Comparison of ENCODE assay signal across 20 cellular contexts in genomic region chr2:28637648-28638047, GRCh38.
DNase-seq lines count a peak whose midpoint lies in the region; ATAC-seq and TF ChIP-seq lines count a peak whose summit lies in the region.
"Had no signal": no experiment of that assay in that cellular context is flagged by ENCODE, and none has a peak within 500 bp of the region (broad histone marks: within the 10 kb centered on the region; RNA-seq: fewer than 3 reads in every experiment).

No MANE protein-coding gene starts in this region.

- no peaks in the 10 kb centered on the region for H3K4me1 Mint-ChIP-seq in central memory CD8-positive, alpha-beta T cell
- H3K4me1 Mint-ChIP-seq in nephron progenitor cell = peaks cover 64% of the 10 kb centered on the region

- H3K27me3 Mint-ChIP-seq in central memory CD8-positive, alpha-beta T cell = no peaks in the 10 kb centered on the region
- peaks cover 16% of the 10 kb centered on the region for H3K27me3 Mint-ChIP-seq in nephron progenitor cell (ENCODE audit: low read depth, poor library complexity)
- H3K27me3 Mint-ChIP-seq: T-cell had no signal

- H3K36me3 Mint-ChIP-seq in central memory CD8-positive, alpha-beta T cell (ENCODE audit: insufficient read depth) = no peaks in the 10 kb centered on the region
- H3K36me3 Mint-ChIP-seq in nephron progenitor cell (ENCODE audit: low read depth) = no peaks in the 10 kb centered on the region
- H3K36me3 Mint-ChIP-seq: T-cell had no signal

- no peaks in the 10 kb centered on the region for H3K27me3 ChIP-seq in tibial artery
- no peaks in the 10 kb centered on the region for H3K27me3 ChIP-seq in dorsolateral prefrontal cortex
- H3K27me3 ChIP-seq: BE2C had no signal

- H3K4me3 ChIP-seq in tibial artery (no peak overlapping the region), dorsolateral prefrontal cortex (no peak overlapping the region)
- H3K4me3 ChIP-seq: smooth muscle cell had no signal

- H3K27ac ChIP-seq in tibial artery (peak overlapping the region; percentile 98), dorsolateral prefrontal cortex (peak overlapping the region in 1 of 59 donors; percentile 43), substantia nigra (ENCODE audit: low read depth, low read length, poor library complexity, severe bottlenecking) (no peak overlapping the region)

- H3K27ac Mint-ChIP-seq in central memory CD8-positive, alpha-beta T cell (ENCODE audit: low read depth) = peak overlapping the region; percentile 2
- peak overlapping the region; percentile 40 for H3K27ac Mint-ChIP-seq in nephron progenitor cell
- H3K27ac Mint-ChIP-seq: T-cell had no signal

- no peak for TF ChIP-seq CTCF in nephron progenitor cell (IDR thresholded peaks at IDR 0.05)
- TF ChIP-seq CTCF in tibial artery (IDR thresholded peaks at IDR 0.05) = no peak
- TF ChIP-seq CTCF in dorsolateral prefrontal cortex (IDR thresholded peaks at IDR 0.05 in 54 of 56, conservative IDR thresholded peaks at IDR 0.05 in 2 of 56; ENCODE audit: low read depth in 1 of 56, partially characterized antibody in 56 of 56) = no peak

- DNase-seq in NCI-H69 (lab: John Stamatoyannopoulos, UW) (peak; percentile 9), nephron progenitor cell (no peak), tibial artery (no peak), dorsolateral prefrontal cortex (no peak), substantia nigra (lab: John Stamatoyannopoulos, UW) (no peak), T-helper 9 cell (no peak)
- DNase-seq in central memory CD8-positive, alpha-beta T cell (ENCODE audit: low spot score in 2 of 2) = no peak
- DNase-seq: activated CD8-positive, alpha-beta memory T cell treated with anti-CD3 and anti-CD28 coated beads for 24 hours; activated effector memory CD4-positive, alpha-beta T cell treated with anti-CD3 and anti-CD28 coated beads, Interleukin-2, amount 50 U/mL, for 16 hours; BE2C; HCEC 1CT; head of caudate nucleus; Kasumi-1; NCI-H1417 treated with DMSO at 0.1 percent for 48 hours; NCI-H2227 treated with DMSO at 0.1 percent for 48 hours; NK-92 treated with Interleukin-12 subunit alpha and Interleukin-12 subunit beta, amount 100 ng/mL, for 24 hours; occipital lobe; stimulated activated naive CD4-positive, alpha-beta T cell treated with Interleukin-2 at 50 U/mL for 16 hours; T-cell had no signal

- H3K9me3 ChIP-seq in tibial artery = no peaks in the 10 kb centered on the region
- H3K9me3 ChIP-seq: BE2C had no signal

- H3K9me3 Mint-ChIP-seq in central memory CD8-positive, alpha-beta T cell = no peaks in the 10 kb centered on the region
- no peaks in the 10 kb centered on the region for H3K9me3 Mint-ChIP-seq in nephron progenitor cell
- H3K9me3 Mint-ChIP-seq: T-cell had no signal

- intact Hi-C loops in tibial artery (cut with DNase I; ENCODE audit: low total_unique reads) = no loop called here
- intact Hi-C loops in dorsolateral prefrontal cortex (cut with DNase I) = no loop called here

- no peak for ATAC-seq in central memory CD8-positive, alpha-beta T cell (replicated peaks; ENCODE audit: extremely low read depth, poor library complexity, severe bottlenecking)
- ATAC-seq: T-cell had no signal

- no peaks in the 10 kb centered on the region for H3K36me3 ChIP-seq in tibial artery
- H3K36me3 ChIP-seq: BE2C had no signal

- H3K4me3 Mint-ChIP-seq in central memory CD8-positive, alpha-beta T cell = no peak overlapping the region
- peak overlapping the region; percentile 24 for H3K4me3 Mint-ChIP-seq in nephron progenitor cell
- H3K4me3 Mint-ChIP-seq: T-cell had no signal

- peaks cover 0 to 70% (median 48%) of the 10 kb centered on the region in 4 donors for H3K4me1 ChIP-seq in tibial artery
- H3K4me1 ChIP-seq: BE2C had no signal
